20 cellular contexts compared by ENCODE assay signal in the genomic region with DNA sequence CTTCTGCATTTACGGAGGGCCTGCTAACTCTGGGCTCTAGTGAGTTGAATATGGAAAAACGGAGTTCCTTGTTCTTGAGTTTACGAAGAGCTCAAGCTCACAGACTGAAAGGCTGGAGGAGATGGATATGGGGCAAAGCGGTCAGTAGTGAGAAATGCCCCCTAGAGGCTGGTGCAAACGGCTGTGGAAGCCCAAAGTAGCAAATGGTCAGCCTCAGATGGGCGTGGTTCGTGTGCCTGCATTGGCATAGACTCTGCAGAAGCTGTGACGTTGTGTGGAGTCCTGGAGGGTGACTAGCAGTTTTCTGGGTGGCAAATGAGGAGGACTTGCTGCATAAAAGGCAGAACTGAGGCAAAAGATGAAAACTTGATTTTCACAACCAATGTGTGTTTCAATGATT.
DNase-seq lines count a peak whose midpoint lies in the region; ATAC-seq and TF ChIP-seq lines count a peak whose summit lies in the region.
"Had no signal": no experiment of that assay in that cellular context is flagged by ENCODE, and none has a peak within 500 bp of the region (broad histone marks: within the 10 kb centered on the region; RNA-seq: fewer than 3 reads in every experiment).

No MANE protein-coding gene starts in this region.

- CTCF ChIA-PET in HCT116 (lab: Charles Lee), result interaction anchor here (1.0 to 1.2 kb wide), 4 partner anchors 10 to 383 kb away, joined by 3 to 6 read pairs (median 4); no protein-coding TSS in a partner anchor

- no peak overlapping the region for H3K9ac ChIP-seq in HCT116 (ENCODE audit: low read length)

- intact Hi-C loops in HCT116 (cut with micrococcal nuclease), result no loop called here
- intact Hi-C loops in testis (cut with DNase I; ENCODE audit: low total_unique reads), result no loop called here

- H3K4me1 ChIP-seq in HCT116 (ENCODE audit: control insufficient read depth in 1 of 2, insufficient read depth in 2 of 2, low read length in 2 of 2) (no peaks in the 10 kb centered on the region; a peak in 1 of 4 replicates), testis (no peaks in the 10 kb centered on the region)
- H3K4me1 ChIP-seq: gastroesophageal sphincter, tibial artery had no signal

- H3K27ac ChIP-seq in HCT116 (ENCODE audit: low read depth, low read length) (no peak overlapping the region), testis (no peak overlapping the region)
- H3K27ac ChIP-seq: neutrophil, RWPE1, tibial artery had no signal

- POLR2A ChIA-PET in HCT116 (lab: Charles Lee), result no interaction called here

- H3K79me2 ChIP-seq in HCT116 (ENCODE audit: insufficient read depth, low read length), result no peaks in the 10 kb centered on the region

- ATAC-seq in HCT116 (peak; percentile 88), GM21390 (IDR thresholded peaks at IDR 0.05; ENCODE audit: unreplicated experiment) (no peak), HG02763 (IDR thresholded peaks at IDR 0.05; ENCODE audit: unreplicated experiment) (no peak)
- ATAC-seq: activated T-cell treated with anti-CD3 and anti-CD28 coated beads, Interleukin-2, amount 50 U/mL, for 4 hours; effector memory CD8-positive, alpha-beta T cell; gastroesophageal sphincter had no signal

- 74 to 77% methylated on average over 8 of the region's 8 CpGs for WGBS in testis, 2 donors

- no peak overlapping the region for H2AFZ ChIP-seq in HCT116 (ENCODE audit: low read depth, low read length, poor library complexity, severe bottlenecking)

- H4K20me1 ChIP-seq in HCT116 (ENCODE audit: insufficient read depth), result no peaks in the 10 kb centered on the region

- RAD21 ChIA-PET in HCT116 (lab: Charles Lee; ENCODE audit: low non-redundant PET in 1 of 2, low total read pairs in 2 of 2, uncharacterized antibody in 2 of 2, unreplicated experiment in 2 of 2), result interaction anchor here in 1 of 2 experiments (0.7 kb wide), 1 partner anchor 31 kb away, joined by 3 read pairs; no protein-coding TSS in a partner anchor

- no peak overlapping the region for H3K4me2 ChIP-seq in HCT116 (ENCODE audit: low read length)

- H3K27me3 ChIP-seq in HCT116 (ENCODE audit: insufficient read depth, low read length), result 0 out of 2 replicates have a peak, but pooled peaks cover 6% of the 10 kb centered on the region
- H3K27me3 ChIP-seq in testis, result no peaks in the 10 kb centered on the region
- H3K27me3 ChIP-seq: gastroesophageal sphincter, neutrophil, tibial artery had no signal

- TF ChIP-seq RAD21 in HCT116 (IDR thresholded peaks at IDR 0.05; ENCODE audit: low read depth), result peak; percentile 54; the same call in 1 of the 2 replicates

- BruUV-seq in HCT116 (replicated peaks; lab: Mats Ljungman, UMichigan), result no TSS peak

- H3K9me3 ChIP-seq in HCT116 (ENCODE audit: control insufficient read depth in 1 of 2, insufficient read depth in 1 of 2, low read depth in 1 of 2, low read length in 2 of 2) (no peaks in the 10 kb centered on the region; a peak in 1 of 4 replicates), testis (no peaks in the 10 kb centered on the region)
- H3K9me3 ChIP-seq: neutrophil had no signal

- no peak for TF ChIP-seq POLR2A in HCT116 (IDR thresholded peaks at IDR 0.05; ENCODE audit: borderline replicate concordance, extremely low read depth, insufficient read depth, insufficient read length)
- no peak for TF ChIP-seq POLR2A in testis (IDR thresholded peaks at IDR 0.05)

- no peak for DNase-seq in AG09309 (ENCODE audit: low read depth)
- peak; percentile 22 for DNase-seq in HCT116 (ENCODE audit: low read depth, low spot score)
- DNase-seq in SW480 (ENCODE audit: low spot score), result peak; percentile 5
- DNase-seq in iPS-NIHi7 (ENCODE audit: extremely low spot score), result peak; percentile 43
- DNase-seq in testis, result no peak
- no peak for DNase-seq in NCI-H1092 treated with DMSO at 0.1 percent for 48 hours (lab: John Stamatoyannopoulos, UW)
- DNase-seq: activated CD4-positive, alpha-beta T cell treated with anti-CD3 and anti-CD28 coated beads for 48 hours; activated T-cell treated with anti-CD3 and anti-CD28 coated beads, Interleukin-2, amount 50 U/mL, for 4 hours; AML-193; DMS79; effector memory CD8-positive, alpha-beta T cell; NCI-H2029 treated with DMSO at 0.1 percent for 48 hours; NCI-H69; stimulated activated CD4-positive, alpha-beta T cell treated with anti-CD3 and anti-CD28 coated beads, Interleukin-4, amount 100 ng/mL, for 24 hours; tibial artery had no signal

- H3K36me3 ChIP-seq in HCT116 (ENCODE audit: control insufficient read depth in 1 of 2, insufficient read depth in 2 of 2, low read length in 2 of 2) (no peaks in the 10 kb centered on the region), testis (ENCODE audit: low read depth, missing control alignments) (no peaks in the 10 kb centered on the region)
- H3K36me3 ChIP-seq: gastroesophageal sphincter, neutrophil, tibial artery had no signal

- peak; percentile 20 for TF ChIP-seq CTCF in AG09309 (IDR thresholded peaks at IDR 0.05; ENCODE audit: control insufficient read depth, insufficient read depth, low read depth, low read length, missing control alignments)
- TF ChIP-seq CTCF in HCT116 (IDR thresholded peaks at IDR 0.05 in 2 of 3, conservative IDR thresholded peaks at IDR 0.05 in 1 of 3; ENCODE audit: borderline replicate concordance in 1 of 3, insufficient read depth in 1 of 3, low read depth in 2 of 3, low read length in 2 of 3), result peak; percentile 30 to 62 (median 56); a peak in 5 of 6 replicates
- TF ChIP-seq CTCF in testis (IDR thresholded peaks at IDR 0.05), result no peak

- no peaks in the 10 kb centered on the region for H3K9me2 ChIP-seq in HCT116 (ENCODE audit: insufficient read depth)

- H3K4me3 ChIP-seq in AG09309 (ENCODE audit: control insufficient read depth, low read depth, low read length) (no peak overlapping the region), HCT116 (replicated peaks in 1 of 2; ENCODE audit: low read depth in 1 of 2, low read length in 2 of 2) (no peak overlapping the region), testis (no peak overlapping the region)
- H3K4me3 ChIP-seq: gastroesophageal sphincter, tibial artery had no signal

TF ChIP-seq in HCT116, 20 proteins besides CTCF, POLR2A, EP300 and RAD21:
- TF ChIP-seq SIN3A (IDR thresholded peaks at IDR 0.05; ENCODE audit: low read depth) (no peak), ELF1 (IDR thresholded peaks at IDR 0.05; ENCODE audit: borderline replicate concordance, low read depth) (no peak), CBX3 (IDR thresholded peaks at IDR 0.05; ENCODE audit: low read depth) (0 out of 2 replicates have a peak, but pooled peaks have one; percentile 20)

Comparison
In these comparisons a context has a peak if more than half of its experiments do, and no peak if none do; other contexts are left out.
1. DNase-seq: peak in HCT116 (single experiment), SW480 (single experiment) and iPS-NIHi7 (single experiment); none in AG09309 (single experiment), testis (single experiment) and NCI-H1092 treated with DMSO at 0.1 percent for 48 hours (single experiment).
2. CTCF ChIP-seq: peak in AG09309 (single experiment) and HCT116 (3 of 3); none in testis (0 of 3).